Comparison of ENCODE assay signal across 25 cellular contexts in genomic region chr11:113238721-113239120, GRCh38.
"Had no signal": no experiment of that assay in that cellular context is flagged by ENCODE, and none has a peak within 500 bp of the region (broad histone marks: within the 10 kb centered on the region; RNA-seq: fewer than 3 reads in every experiment).

No MANE protein-coding gene starts in this region.

- H3K4me3 ChIP-seq: left lung, lower lobe of right lung, neural progenitor cell, ovary, right atrium auricular region, right lobe of liver, smooth muscle cell, tibial nerve, uterus had no signal

- H3K4me1 ChIP-seq: left lung, lower lobe of right lung, right lobe of liver, uterus had no signal

- DNase-seq: hypothalamus; immature natural killer cell; kidney; left colon; left lung; lower lobe of right lung; mammary epithelial cell; mesenchymal stem cell; natural killer cell; nephron progenitor cell; ovary; right lobe of liver; stimulated activated CD4-positive, alpha-beta T cell treated with anti-CD3 and anti-CD28 coated beads, Interleukin-1b, Interleukin-23, amount 100 ng/mL, for 48 hours; stimulated activated CD4-positive, alpha-beta T cell treated with anti-CD3 and anti-CD28 coated beads, Interleukin-2, amount 100 ng/mL, for 48 hours; stimulated activated CD4-positive, alpha-beta T cell treated with anti-CD3 and anti-CD28 coated beads, Interleukin-4, amount 100 ng/mL, for 4 hours; stimulated activated CD8-positive, alpha-beta memory T cell treated with anti-CD3 and anti-CD28 coated beads, Interleukin-4, amount 100 ng/mL, for 48 hours; stimulated activated naive CD4-positive, alpha-beta T cell treated with Interleukin-2 at 50 U/mL for 16 hours; stimulated activated naive CD8-positive, alpha-beta T cell treated with anti-CD3 and anti-CD28 coated beads, Interleukin-15, amount 100 ng/mL, for 72 hours; substantia nigra; uterus had no signal

- H3K27me3 ChIP-seq: neural progenitor cell, ovary, right atrium auricular region, right lobe of liver, tibial nerve, uterus had no signal

- H3K36me3 ChIP-seq: left lung, lower lobe of right lung, neural progenitor cell, ovary, right lobe of liver, uterus had no signal

- ATAC-seq: left colon; left lung; lower lobe of right lung; natural killer cell; right lobe of liver; stimulated activated memory B cell treated with anti-CD40 and anti-IgM and Interleukin-4, amounts not matched to agents 10 μg/mL and 1 μg/mL and 100 μg/mL, for 72 hours; stimulated activated naive CD8-positive, alpha-beta T cell treated with anti-CD3 and anti-CD28 coated beads, Interleukin-15, amount 100 ng/mL, for 72 hours had no signal

- H3K27ac ChIP-seq: left lung, lower lobe of right lung, neural progenitor cell, ovary, right atrium auricular region, right lobe of liver, tibial nerve, uterus had no signal

- H3K9me3 ChIP-seq: left lung, lower lobe of right lung, ovary, right atrium auricular region, right lobe of liver, tibial nerve, uterus had no signal
